8 cellular contexts compared by ENCODE assay signal in the genomic region with DNA sequence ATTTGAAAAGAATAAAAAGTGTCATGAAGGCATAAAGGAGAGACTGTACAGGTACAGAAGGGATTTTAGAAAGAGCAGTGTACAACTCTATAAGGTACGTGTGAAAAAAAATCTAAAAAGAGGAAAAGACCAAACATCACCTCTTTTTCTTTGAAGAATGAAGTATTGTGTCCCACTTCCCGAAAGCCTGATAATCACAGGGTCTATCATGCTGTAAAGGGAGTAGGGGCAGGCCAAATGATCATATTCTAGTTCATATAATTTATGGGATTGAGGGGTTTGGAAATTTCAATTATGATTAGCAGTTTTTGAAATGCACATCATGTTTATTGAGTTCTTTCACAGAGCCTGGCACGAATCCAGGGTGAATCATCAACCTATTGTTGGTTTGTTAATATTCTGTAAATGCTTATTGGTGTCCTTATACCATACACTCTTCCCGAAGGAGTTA. TPM values are rescaled to one million over a fixed set of nuclear protein-coding genes. Genes with fewer than 3 reads are reported as not detected.
DNase-seq lines count a peak whose midpoint lies in the region; ATAC-seq and TF ChIP-seq lines count a peak whose summit lies in the region.

No MANE protein-coding gene starts in this region.

- peaks cover 0 to 6% of the 10 kb centered on the region in 2 donors for H3K4me1 ChIP-seq in ascending aorta
- H3K4me1 ChIP-seq in iPS-20b (ENCODE audit: insufficient read depth, low read length) = peaks cover 36% of the 10 kb centered on the region

- no peaks in the 10 kb centered on the region for H3K36me3 ChIP-seq in ascending aorta
- no peaks in the 10 kb centered on the region for H3K36me3 ChIP-seq in iPS-20b (ENCODE audit: insufficient read depth, low read depth, low read length)

- intact Hi-C loops in activated CD4-positive, alpha-beta T cell treated with anti-CD3 and anti-CD28 coated beads for 36 hours (cut with DNase I, micrococcal nuclease) = loop anchor here (5.0 kb wide), 3 partner anchors 34 to 856 kb away; a partner anchor contains a TSS
- intact Hi-C loops in ascending aorta (cut with DNase I) = no loop called here

- H3K27ac Mint-ChIP-seq in activated CD4-positive, alpha-beta T cell treated with anti-CD3 and anti-CD28 coated beads for 36 hours = peak overlapping the region; percentile 89

- CTCF ChIA-PET in activated CD4-positive, alpha-beta T cell treated with anti-CD3 and anti-CD28 coated beads for 36 hours (lab: Charles Lee) = no interaction called here

- peak overlapping the region; percentile 87; the same call in 1 of the 2 replicates for H3K9ac ChIP-seq in iPS-20b (ENCODE audit: low read depth, low read length)

- H3K4me3 Mint-ChIP-seq in activated CD4-positive, alpha-beta T cell treated with anti-CD3 and anti-CD28 coated beads for 36 hours = peak overlapping the region; percentile 77

- H3K36me3 Mint-ChIP-seq in activated CD4-positive, alpha-beta T cell treated with anti-CD3 and anti-CD28 coated beads for 36 hours (ENCODE audit: low read depth) = no peaks in the 10 kb centered on the region

- H3K9me3 ChIP-seq in ascending aorta (no peaks in the 10 kb centered on the region), iPS-20b (ENCODE audit: insufficient read depth, low read depth, low read length) (no peaks in the 10 kb centered on the region)

- peaks cover 38% of the 10 kb centered on the region for H3K4me1 Mint-ChIP-seq in activated CD4-positive, alpha-beta T cell treated with anti-CD3 and anti-CD28 coated beads for 36 hours

- no peak for ATAC-seq in activated CD4-positive, alpha-beta T cell treated with anti-CD3 and anti-CD28 coated beads for 36 hours
- ATAC-seq in GM18870 (IDR thresholded peaks at IDR 0.05; ENCODE audit: unreplicated experiment) (no peak), HG03520 (IDR thresholded peaks at IDR 0.05; ENCODE audit: unreplicated experiment) (no peak)

- peaks cover 3% of the 10 kb centered on the region for H3K27me3 Mint-ChIP-seq in activated CD4-positive, alpha-beta T cell treated with anti-CD3 and anti-CD28 coated beads for 36 hours

- DNase-seq in activated CD4-positive, alpha-beta T cell treated with anti-CD3 and anti-CD28 coated beads for 36 hours = peak; percentile 40
- no peak for DNase-seq in activated CD4-positive, alpha-beta T cell treated with anti-CD3 and anti-CD28 coated beads, Interleukin-2, amount 50 U/mL, for 1 hour
- peak; percentile 62 for DNase-seq in NCI-H2227 treated with DMSO at 0.1 percent for 48 hours (lab: John Stamatoyannopoulos, UW)
- DNase-seq in ascending aorta (ENCODE audit: low spot score in 2 of 2) = peak in 1 of 2 donors; percentile 76
- DNase-seq in stimulated activated CD8-positive, alpha-beta memory T cell treated with anti-CD3 and anti-CD28 coated beads, Interleukin-4, amount 100 ng/mL, for 48 hours = peak; percentile 24

- H3K4me3 ChIP-seq in ascending aorta = peak overlapping the region; percentile 60 to 98
- H3K4me3 ChIP-seq in iPS-20b (ENCODE audit: low read length) = peak overlapping the region; percentile 92

- POLR2A ChIA-PET in activated CD4-positive, alpha-beta T cell treated with anti-CD3 and anti-CD28 coated beads for 36 hours (lab: Charles Lee) = no interaction called here

- H3K9me3 Mint-ChIP-seq in activated CD4-positive, alpha-beta T cell treated with anti-CD3 and anti-CD28 coated beads for 36 hours (ENCODE audit: low read depth) = no peaks in the 10 kb centered on the region

- no peaks in the 10 kb centered on the region for H3K27me3 ChIP-seq in ascending aorta
- H3K27me3 ChIP-seq in iPS-20b (ENCODE audit: insufficient read depth, low read length) = no peaks in the 10 kb centered on the region

- peak overlapping the region; percentile 83 to 96 for H3K27ac ChIP-seq in ascending aorta
- peak overlapping the region; percentile 18 for H3K27ac ChIP-seq in iPS-20b (ENCODE audit: low read length)

- no peak for TF ChIP-seq CTCF in ascending aorta (IDR thresholded peaks at IDR 0.05)

RNA-seq across cellular contexts. Expression of a gene that starts 0.9 kb away (rescaled TPM):
- 10 to 100 TPM; 57.4 to 71.6 TPM for total RNA-seq in activated CD4-positive, alpha-beta T cell treated with anti-CD3 and anti-CD28 coated beads for 36 hours
- 64.6 TPM for total RNA-seq in ascending aorta
